1 cellular context compared by ENCODE assay signal in the genomic region with DNA sequence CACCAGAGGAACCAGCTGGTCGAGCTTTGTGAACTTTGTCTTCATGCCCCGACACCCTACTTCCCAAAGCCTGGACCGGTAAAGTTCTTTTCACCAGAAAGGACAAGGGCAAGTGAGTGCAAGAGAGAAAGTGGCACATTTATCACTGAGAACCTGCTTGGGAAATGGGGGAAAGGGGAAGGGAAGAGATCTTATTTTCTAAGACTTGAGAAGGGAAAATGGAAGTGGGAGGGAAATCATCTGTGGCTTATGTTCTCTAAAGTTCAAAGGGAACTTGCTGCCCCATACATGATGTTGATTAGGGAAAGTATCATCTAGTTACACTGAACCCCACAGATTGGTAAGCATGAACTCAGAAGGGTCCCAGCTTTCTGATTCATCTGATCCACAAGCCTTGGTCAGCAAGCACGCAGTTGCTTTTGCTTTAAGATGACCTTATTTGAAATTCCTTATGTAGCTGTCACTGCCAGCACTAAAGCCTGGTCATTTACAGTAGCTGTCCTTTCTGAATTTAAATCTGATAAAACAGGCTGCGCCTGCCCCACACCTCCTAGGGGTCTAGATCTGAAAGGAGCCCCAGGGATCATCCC.
TF ChIP-seq lines count a peak whose summit lies in the region.

No MANE protein-coding gene starts in this region.

TF ChIP-seq in SK-N-SH treated with all-trans-retinoic acid at 6 μM for 48 hours, 23 proteins besides CTCF, POLR2A, EP300 and RAD21 (continued from another document):
- TF ChIP-seq, protein P1, sequence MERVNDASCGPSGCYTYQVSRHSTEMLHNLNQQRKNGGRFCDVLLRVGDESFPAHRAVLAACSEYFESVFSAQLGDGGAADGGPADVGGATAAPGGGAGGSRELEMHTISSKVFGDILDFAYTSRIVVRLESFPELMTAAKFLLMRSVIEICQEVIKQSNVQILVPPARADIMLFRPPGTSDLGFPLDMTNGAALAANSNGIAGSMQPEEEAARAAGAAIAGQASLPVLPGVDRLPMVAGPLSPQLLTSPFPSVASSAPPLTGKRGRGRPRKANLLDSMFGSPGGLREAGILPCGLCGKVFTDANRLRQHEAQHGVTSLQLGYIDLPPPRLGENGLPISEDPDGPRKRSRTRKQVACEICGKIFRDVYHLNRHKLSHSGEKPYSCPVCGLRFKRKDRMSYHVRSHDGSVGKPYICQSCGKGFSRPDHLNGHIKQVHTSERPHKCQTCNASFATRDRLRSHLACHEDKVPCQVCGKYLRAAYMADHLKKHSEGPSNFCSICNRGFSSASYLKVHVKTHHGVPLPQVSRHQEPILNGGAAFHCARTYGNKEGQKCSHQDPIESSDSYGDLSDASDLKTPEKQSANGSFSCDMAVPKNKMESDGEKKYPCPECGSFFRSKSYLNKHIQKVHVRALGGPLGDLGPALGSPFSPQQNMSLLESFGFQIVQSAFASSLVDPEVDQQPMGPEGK (CRISPR knock-in tag; IDR thresholded peaks at IDR 0.05; ENCODE audit: borderline replicate concordance), result no peak
- no peak for TF ChIP-seq GLIS3 (CRISPR knock-in tag; IDR thresholded peaks at IDR 0.05)
TF ChIP-seq in SK-N-SH treated with all-trans-retinoic acid at 6 μM for 48 hours: peak in this region for 0.
